ENCODE assay signal across 8 cellular contexts in genomic region chr1:43488165-43488564, GRCh38. TPM values are rescaled to one million over a fixed set of nuclear protein-coding genes. Genes with fewer than 3 reads are reported as not detected.
"Had no signal": no experiment of that assay in that cellular context is flagged by ENCODE, and none has a peak within 500 bp of the region (broad histone marks: within the 10 kb centered on the region; RNA-seq: fewer than 3 reads in every experiment).

No MANE protein-coding gene starts in this region.

- H3K9ac ChIP-seq: KMS-11 had no signal

- ATAC-seq: HepG2 had no signal

- H3K27ac ChIP-seq: HL-60, KMS-11 had no signal

- FAIRE-seq: HepG2, HTR-8/SVneo had no signal

- DNase-seq: IMR-90, KBM-7, KG1 had no signal

- H3K4me2 ChIP-seq: KMS-11 had no signal

RNA-seq across cellular contexts. Expression of gene HYI, which starts 34.4 kb away (rescaled TPM):
- total RNA-seq: HepG2 had no signal
- polyA plus RNA-seq: HepG2 had no signal

RNA-seq across cellular contexts. Expression of gene PTPRF, which starts 42.5 kb away (rescaled TPM):
- polyA plus RNA-seq: IgD-negative memory B cell had no signal
